In genomic region chr5:75656311-75657003, GRCh38 we compare ENCODE assay signal across 8 cellular contexts. TPM values are rescaled to one million over a fixed set of nuclear protein-coding genes. Genes with fewer than 3 reads are reported as not detected.
DNase-seq lines count a peak whose midpoint lies in the region; ATAC-seq and TF ChIP-seq lines count a peak whose summit lies in the region.

No MANE protein-coding gene starts in this region.

- intact Hi-C loops in heart left ventricle (cut with DNase I) = loop anchor here in 1 of 10 donors (10.0 kb wide), 1 partner anchor 162 kb away; no protein-coding TSS in a partner anchor
- intact Hi-C loops in Caco-2 (cut with micrococcal nuclease; ENCODE audit: unreplicated experiment) = no loop called here
- intact Hi-C loops in activated CD4-positive, alpha-beta memory T cell treated with anti-CD3 and anti-CD28 coated beads for 36 hours (cut with micrococcal nuclease) = no loop called here

- H3K36me3 Mint-ChIP-seq in Caco-2 (ENCODE audit: insufficient read depth, unreplicated experiment) = no peaks in the 10 kb centered on the region
- H3K36me3 Mint-ChIP-seq in activated CD4-positive, alpha-beta memory T cell treated with anti-CD3 and anti-CD28 coated beads for 36 hours = no peaks in the 10 kb centered on the region

- H3K9me3 ChIP-seq in heart left ventricle (no peaks in the 10 kb centered on the region), Caco-2 (no peaks in the 10 kb centered on the region)

- DNase-seq in G401 (ENCODE audit: low spot score) (peak; percentile 75), heart left ventricle (peak in 1 of 5 donors; percentile 39), renal cortical epithelial cell (ENCODE audit: low read depth) (peak; percentile 69), Caco-2 (no peak), amniotic stem cell (lab: John Stamatoyannopoulos, UW) (no peak), SW 1271 (lab: John Stamatoyannopoulos, UW) (no peak)
- DNase-seq in activated CD4-positive, alpha-beta memory T cell treated with anti-CD3 and anti-CD28 coated beads for 36 hours = no peak

- H3K27me3 Mint-ChIP-seq in Caco-2 (ENCODE audit: insufficient read depth, unreplicated experiment) = no peaks in the 10 kb centered on the region
- H3K27me3 Mint-ChIP-seq in activated CD4-positive, alpha-beta memory T cell treated with anti-CD3 and anti-CD28 coated beads for 36 hours = no peaks in the 10 kb centered on the region

- POLR2A ChIA-PET in Caco-2 (lab: Charles Lee) = no interaction called here
- POLR2A ChIA-PET in activated CD4-positive, alpha-beta memory T cell treated with anti-CD3 and anti-CD28 coated beads for 36 hours (lab: Charles Lee) = no interaction called here

- H3K27ac ChIP-seq in heart left ventricle = peak overlapping the region in 4 of 12 donors; percentile 32 to 67 (median 37)

- 50 to 67% (median 55%) methylated on average over 9 of the region's 9 CpGs for WGBS in heart left ventricle, 4 donors

- no peaks in the 10 kb centered on the region for H3K27me3 ChIP-seq in heart left ventricle
- no peaks in the 10 kb centered on the region for H3K27me3 ChIP-seq in Caco-2 (replicated peaks; ENCODE audit: control insufficient read depth, insufficient read depth, low read length)

- no TSS peak for BruUV-seq in Caco-2 (replicated peaks; lab: Mats Ljungman, UMichigan)

- H3K36me3 ChIP-seq in heart left ventricle (no peaks in the 10 kb centered on the region), Caco-2 (ENCODE audit: control insufficient read depth, insufficient read depth, low read length) (no peaks in the 10 kb centered on the region)

- no peak for TF ChIP-seq POLR2A in heart left ventricle (IDR thresholded peaks at IDR 0.05)

- peaks cover 0 to 14% (median 0%) of the 10 kb centered on the region in 12 donors for H3K4me1 ChIP-seq in heart left ventricle
- no peaks in the 10 kb centered on the region for H3K4me1 ChIP-seq in Caco-2

- H3K4me3 ChIP-seq in heart left ventricle (peak overlapping the region in 10 of 12 donors; percentile 9 to 64 (median 44)), Caco-2 (ENCODE audit: low read depth, low read length) (no peak overlapping the region)

- no peaks in the 10 kb centered on the region for H3K9me3 Mint-ChIP-seq in Caco-2 (ENCODE audit: unreplicated experiment)
- H3K9me3 Mint-ChIP-seq in activated CD4-positive, alpha-beta memory T cell treated with anti-CD3 and anti-CD28 coated beads for 36 hours = no peaks in the 10 kb centered on the region

- TF ChIP-seq CTCF in heart left ventricle (IDR thresholded peaks at IDR 0.05) (no peak), Caco-2 (IDR thresholded peaks at IDR 0.05; ENCODE audit: insufficient read depth in 1 of 2, low read depth in 1 of 2, low read length in 1 of 2, severe bottlenecking in 1 of 2, unreplicated experiment in 1 of 2) (no peak)

- peaks cover 17% of the 10 kb centered on the region for H3K4me1 Mint-ChIP-seq in Caco-2 (ENCODE audit: low read depth, unreplicated experiment)
- peaks cover 2% of the 10 kb centered on the region for H3K4me1 Mint-ChIP-seq in activated CD4-positive, alpha-beta memory T cell treated with anti-CD3 and anti-CD28 coated beads for 36 hours (ENCODE audit: low read depth)

- in situ Hi-C loops in G401 (cut with HindIII; ENCODE audit: low sequenced_read_pairs) = no loop called here

- ATAC-seq in SK-N-SH treated with all-trans-retinoic acid at 6 μM for 48 hours (peak; percentile 71), heart left ventricle (peak in 2 of 4 donors; percentile 46 to 57)

- H3K27ac Mint-ChIP-seq in Caco-2 (ENCODE audit: unreplicated experiment) = no peak overlapping the region
- no peak overlapping the region for H3K27ac Mint-ChIP-seq in activated CD4-positive, alpha-beta memory T cell treated with anti-CD3 and anti-CD28 coated beads for 36 hours

- H3K4me3 Mint-ChIP-seq in Caco-2 (ENCODE audit: unreplicated experiment) = no peak overlapping the region
- no peak overlapping the region for H3K4me3 Mint-ChIP-seq in activated CD4-positive, alpha-beta memory T cell treated with anti-CD3 and anti-CD28 coated beads for 36 hours

- CTCF ChIA-PET in Caco-2 (lab: Charles Lee) = no interaction called here
- CTCF ChIA-PET in activated CD4-positive, alpha-beta memory T cell treated with anti-CD3 and anti-CD28 coated beads for 36 hours (lab: Charles Lee) = no interaction called here

TF ChIP-seq in SK-N-SH treated with all-trans-retinoic acid at 6 μM for 48 hours, 23 proteins besides CTCF, POLR2A, EP300 and RAD21:
- TF ChIP-seq ZNF8 (CRISPR knock-in tag; IDR thresholded peaks at IDR 0.05) = no peak

RNA-seq across cellular contexts. Expression of gene ANKDD1B, which starts 45.2 kb away (rescaled TPM):
- not detected in 2 replicates for total RNA-seq in G401 (2014; rRNA removed; shearing (Covaris generic))
- under 1 TPM in 2 of 9 donors, not detected in 7; 0.46 to 0.61 TPM for total RNA-seq in heart left ventricle
- polyA plus RNA-seq in heart left ventricle = under 1 TPM; 0.10 to 0.19 TPM
- total RNA-seq in renal cortical epithelial cell = 2.8 and 3.3 TPM in 2 replicates
- 0.63 and 0.88 TPM in 2 replicates for total RNA-seq in Caco-2 (2022)
- not detected for total RNA-seq in activated CD4-positive, alpha-beta memory T cell treated with anti-CD3 and anti-CD28 coated beads for 36 hours

Comparison
In these comparisons a context has a peak if more than half of its experiments do, and no peak if none do; other contexts are left out.
1. DNase-seq: peak in G401 (single experiment) and renal cortical epithelial cell (single experiment); none in Caco-2 (0 of 2), activated CD4-positive, alpha-beta memory T cell treated with anti-CD3 and anti-CD28 coated beads for 36 hours (single experiment), amniotic stem cell (single experiment) and SW 1271 (0 of 2).